Comparison of ENCODE assay signal across 8 cellular contexts in the genomic region with DNA sequence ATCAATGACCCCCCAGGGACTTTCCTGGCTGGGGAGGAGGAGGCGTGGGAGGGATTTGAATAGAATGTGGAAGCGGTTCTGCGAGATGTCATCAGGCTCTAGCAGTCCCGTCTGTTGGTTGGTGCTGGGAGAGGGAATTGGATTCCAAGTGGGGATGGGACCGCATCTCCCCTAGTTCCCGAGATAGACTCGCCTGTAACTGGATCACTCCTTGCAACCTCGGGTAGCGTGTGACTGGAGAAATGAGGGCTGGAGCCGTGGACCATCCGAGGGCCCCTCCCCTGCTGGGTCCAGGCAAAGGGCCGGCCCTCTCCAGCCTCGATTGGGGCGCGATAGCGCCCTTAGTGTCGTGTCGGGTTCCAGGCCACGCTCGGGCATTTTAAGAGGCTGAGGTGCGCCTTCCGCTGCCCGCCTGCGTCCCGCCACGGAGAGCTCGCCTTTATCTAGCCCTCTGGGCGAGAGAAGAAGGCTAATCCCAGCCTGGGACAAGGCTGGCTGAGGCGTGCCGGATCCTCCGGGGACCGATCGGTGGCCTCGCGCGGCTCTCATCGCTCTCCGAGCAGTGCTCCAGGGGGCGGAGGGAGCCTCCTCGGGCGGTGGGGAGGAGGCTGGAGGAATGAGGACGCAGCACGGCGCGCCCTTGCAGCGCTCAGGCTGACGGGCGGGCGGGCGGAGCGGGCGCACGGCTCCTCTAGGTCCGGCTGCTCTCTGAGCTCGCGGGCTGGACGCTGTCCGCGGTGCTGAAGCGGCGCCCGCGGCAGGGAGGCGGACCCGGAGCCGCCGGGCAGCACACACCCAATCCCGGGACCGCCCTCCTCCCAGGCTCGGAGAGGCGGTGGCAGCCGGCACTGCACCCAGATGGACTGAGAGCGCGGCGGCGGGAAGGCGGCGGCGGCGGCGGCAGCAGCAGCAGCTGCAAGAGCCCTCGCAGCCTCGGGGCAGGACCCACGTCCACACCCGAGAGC.
DNase-seq lines count a peak whose midpoint lies in the region; ATAC-seq and TF ChIP-seq lines count a peak whose summit lies in the region.

No MANE protein-coding gene starts in this region.

- no peaks in the 10 kb centered on the region for H3K9me3 Mint-ChIP-seq in endothelial cell (ENCODE audit: unreplicated experiment)

- POLR2A ChIA-PET in HEK293T (lab: Yijun Ruan, JAX), result no interaction called here

- H3K27ac Mint-ChIP-seq in endothelial cell (ENCODE audit: unreplicated experiment), result no peak overlapping the region

- no peak for TF ChIP-seq CTCF in endothelial cell (IDR thresholded peaks at IDR 0.05; ENCODE audit: unreplicated experiment)

- CTCF ChIA-PET in HEK293T (lab: Yijun Ruan, JAX), result interaction anchor here (0.6 to 1.0 kb wide), 3 partner anchors 11 to 78 kb away, joined by 3 to 5 read pairs (median 3); no protein-coding TSS in a partner anchor

- peaks cover 13% of the 10 kb centered on the region for H3K27me3 Mint-ChIP-seq in endothelial cell (ENCODE audit: unreplicated experiment)

- peaks cover 19% of the 10 kb centered on the region for H3K4me1 Mint-ChIP-seq in endothelial cell (ENCODE audit: unreplicated experiment)

- no peak overlapping the region for H3K4me3 Mint-ChIP-seq in endothelial cell (ENCODE audit: unreplicated experiment)

- ATAC-seq in GM21515 (IDR thresholded peaks at IDR 0.05; ENCODE audit: unreplicated experiment), result no peak

- peak; percentile 91 for DNase-seq in CD1c-positive myeloid dendritic cell (ENCODE audit: extremely low spot score)
- DNase-seq in HEK293T (ENCODE audit: extremely low spot score), result peak; percentile 96
- peak; percentile 84 for DNase-seq in NOMO-1 treated with DMSO at 0.1 percent for 48 hours (lab: John Stamatoyannopoulos, UW; ENCODE audit: unreplicated experiment)
- DNase-seq in activated T-cell treated with anti-CD3 and anti-CD28 coated beads for 1 hour (ENCODE audit: low read depth), result peak; percentile 37
- DNase-seq in endothelial cell (ENCODE audit: low spot score), result peak; percentile 96
- peak; percentile 81 for DNase-seq in medulla oblongata (ENCODE audit: extremely low spot score)
- DNase-seq in stimulated activated CD4-positive, alpha-beta T cell treated with anti-CD3 and anti-CD28 coated beads, TNF-alpha, amount 100 ng/mL, for 48 hours (ENCODE audit: low read depth in 3 of 3), result peak; percentile 43 to 70 (median 61)

- H3K36me3 Mint-ChIP-seq in endothelial cell (ENCODE audit: low read depth, unreplicated experiment), result peaks cover 3% of the 10 kb centered on the region

TF ChIP-seq in HEK293T, 16 proteins besides CTCF, POLR2A, EP300 and RAD21:
- no peak for TF ChIP-seq LEF1 (IDR thresholded peaks at IDR 0.05; ENCODE audit: borderline replicate concordance)
- no peak for TF ChIP-seq ZNF384 (IDR thresholded peaks at IDR 0.05)
- TF ChIP-seq CTBP1 (IDR thresholded peaks at IDR 0.05; ENCODE audit: borderline replicate concordance), result peak; percentile 46; the same call in 1 of the 2 replicates

Comparison
In these comparisons a context has a peak if more than half of its experiments do, and no peak if none do; other contexts are left out.
1. DNase-seq: peak in every context shown above with its lines; median percentile 96 in HEK293T; 96 in endothelial cell; 91 in CD1c-positive myeloid dendritic cell; 84 in NOMO-1 treated with DMSO at 0.1 percent for 48 hours; 81 in medulla oblongata; 61 in stimulated activated CD4-positive, alpha-beta T cell treated with anti-CD3 and anti-CD28 coated beads, TNF-alpha, amount 100 ng/mL, for 48 hours; 37 in activated T-cell treated with anti-CD3 and anti-CD28 coated beads for 1 hour.